ENCODE assay signal across 19 cellular contexts in genomic region chr2:178395295-178395694, GRCh38. TPM values are rescaled to one million over a fixed set of nuclear protein-coding genes. Genes with fewer than 3 reads are reported as not detected.
DNase-seq lines count a peak whose midpoint lies in the region; ATAC-seq, FAIRE-seq and TF ChIP-seq lines count a peak whose summit lies in the region.
"Had no signal": no experiment of that assay in that cellular context is flagged by ENCODE, and none has a peak within 500 bp of the region (broad histone marks: within the 10 kb centered on the region; RNA-seq: fewer than 3 reads in every experiment).

No MANE protein-coding gene starts in this region.

- in situ Hi-C loops in HepG2 (cut with HindIII; ENCODE audit: extremely low pct_ligation_motif_present, low pct_unique_long_range_greater_than_20kb), result no loop called here
- in situ Hi-C loops in K562 (cut with MboI), result no loop called here
- in situ Hi-C loops in G401 (cut with HindIII; ENCODE audit: low sequenced_read_pairs), result no loop called here

- H3F3A ChIP-seq in OCI-LY1 (ENCODE audit: insufficient read depth, low read length), result no peaks in the 10 kb centered on the region

- no peaks in the 10 kb centered on the region for H3K9me3 ChIP-seq in HepG2 (ENCODE audit: low read length)
- no peaks in the 10 kb centered on the region for H3K9me3 ChIP-seq in right lobe of liver
- no peaks in the 10 kb centered on the region for H3K9me3 ChIP-seq in OCI-LY1 (ENCODE audit: low read length)
- H3K9me3 ChIP-seq in K562 (replicated peaks; ENCODE audit: control insufficient read depth, insufficient read depth, low read depth, low read length), result no peaks in the 10 kb centered on the region

- H3K9me1 ChIP-seq in K562 (ENCODE audit: control insufficient read depth, insufficient read depth, low read length), result no peaks in the 10 kb centered on the region

- no peaks in the 10 kb centered on the region for H3K79me2 ChIP-seq in HepG2 (ENCODE audit: insufficient read depth, low read length)
- H3K79me2 ChIP-seq in OCI-LY1 (ENCODE audit: insufficient read depth, low read length), result no peaks in the 10 kb centered on the region
- no peaks in the 10 kb centered on the region for H3K79me2 ChIP-seq in K562 (ENCODE audit: control insufficient read depth, insufficient read depth, low read length)

- POLR2A ChIA-PET in HepG2 (lab: Yijun Ruan, JAX), result no interaction called here
- POLR2A ChIA-PET in K562 (lab: Yijun Ruan, JAX), result interaction anchor here (1.0 to 1.9 kb wide), 6 partner anchors 9 to 323 kb away, joined by 3 to 9 read pairs (median 4); partner anchors contain the start of gene PDE11A

- TF ChIP-seq CTCF in HepG2 (CRISPR knock-in tag; IDR thresholded peaks at IDR 0.05) (peak; percentile 28; the same call in 1 of the 2 replicates), right lobe of liver (IDR thresholded peaks at IDR 0.05) (no peak), OCI-LY1 (IDR thresholded peaks at IDR 0.05; ENCODE audit: low read length) (peak; percentile 22; the same call in 1 of the 2 replicates), K562 (IDR thresholded peaks at IDR 0.05 in 2 of 3, conservative IDR thresholded peaks at IDR 0.05 in 1 of 3; ENCODE audit: insufficient read depth in 2 of 3, low read depth in 1 of 3, low read length in 3 of 3) (peak in 2 of 3 experiments; percentile 33 to 61; a peak in 2 of 6 replicates)

- intact Hi-C loops in HepG2 (cut with micrococcal nuclease; ENCODE audit: unreplicated experiment), result loop anchor here (5.0 kb wide), 1 partner anchor 283 kb away; the partner anchor contains the start of gene RBM45
- intact Hi-C loops in right lobe of liver (cut with DNase I), result no loop called here
- intact Hi-C loops in K562 (cut with micrococcal nuclease), result loop anchor here (1.0 to 5.0 kb wide), 2 partner anchors 89 to 283 kb away; partner anchors contain the start of gene RBM45

- no peaks in the 10 kb centered on the region for H4K20me1 ChIP-seq in HepG2 (ENCODE audit: insufficient read depth, low read length)
- no peaks in the 10 kb centered on the region for H4K20me1 ChIP-seq in OCI-LY1 (ENCODE audit: insufficient read depth, low read length)
- no peaks in the 10 kb centered on the region for H4K20me1 ChIP-seq in K562 (replicated peaks; ENCODE audit: control insufficient read depth, insufficient read depth, low read length)

- DNase-seq in HepG2 (ENCODE audit: low spot score) (no peak), right lobe of liver (no peak), K562 (ENCODE audit: extremely low read depth in 1 of 4, low spot score in 3 of 4) (no peak), G401 (ENCODE audit: low spot score) (no peak), mesenteric fat pad (ENCODE audit: low spot score) (no peak)
- DNase-seq: C1 segment of cervical spinal cord; Calu3; CD4-positive, alpha-beta memory T cell; COR-L47; DMS53; DMS79 treated with DMSO at 0.1 percent for 48 hours; H9; HFFc6 had no signal

- BruUV-seq in HepG2 (replicated peaks; lab: Mats Ljungman, UMichigan), result no TSS peak
- no TSS peak for BruUV-seq in K562 (replicated peaks; lab: Mats Ljungman, UMichigan)

- TF ChIP-seq EP300 in HepG2 (IDR thresholded peaks at IDR 0.05; ENCODE audit: low read depth in 2 of 2, low read length in 2 of 2) (no peak), HepG2 (CRISPR knock-in tag; IDR thresholded peaks at IDR 0.05; ENCODE audit: borderline replicate concordance) (no peak), K562 (IDR thresholded peaks at IDR 0.05; ENCODE audit: low read length) (no peak)

- TF ChIP-seq RAD21 in HepG2 (CRISPR knock-in tag; IDR thresholded peaks at IDR 0.05) (no peak), K562 (CRISPR knock-in tag; conservative IDR thresholded peaks at IDR 0.05 in 1 of 2, IDR thresholded peaks at IDR 0.05 in 1 of 2) (peak; percentile 65 to 68)

- H3K4me2 ChIP-seq in HepG2 (ENCODE audit: low read depth, low read length), result no peak overlapping the region
- no peak overlapping the region for H3K4me2 ChIP-seq in OCI-LY1 (ENCODE audit: low read length)
- H3K4me2 ChIP-seq in K562 (ENCODE audit: insufficient read depth, low read length), result no peak overlapping the region
- H3K4me2 ChIP-seq: GM23338 had no signal

- H3K36me3 ChIP-seq in HepG2 (replicated peaks in 1 of 2; ENCODE audit: control insufficient read depth in 1 of 2, insufficient read depth in 2 of 2, low read length in 2 of 2), result no peaks in the 10 kb centered on the region
- H3K36me3 ChIP-seq in right lobe of liver, result no peaks in the 10 kb centered on the region
- H3K36me3 ChIP-seq in OCI-LY1 (ENCODE audit: insufficient read depth, low read length), result no peaks in the 10 kb centered on the region
- H3K36me3 ChIP-seq in K562 (ENCODE audit: control insufficient read depth, insufficient read depth, low read length), result no peaks in the 10 kb centered on the region

- H3K9ac ChIP-seq in HepG2 (ENCODE audit: insufficient read depth, low read depth, low read length) (no peak overlapping the region), OCI-LY1 (ENCODE audit: low read length) (no peak overlapping the region), K562 (ENCODE audit: insufficient read depth in 1 of 2, low read depth in 2 of 2, low read length in 2 of 2) (no peak overlapping the region)

- WGBS in HepG2 (ENCODE audit: low lambda C conversion rate), result 33% methylated on average over 2 of the region's 2 CpGs
- 84% methylated on average over 2 of the region's 2 CpGs for WGBS in right lobe of liver (ENCODE audit: insufficient coverage, low coverage, low lambda C conversion rate, missing lambda C conversion rate)
- 29% methylated on average over 2 of the region's 2 CpGs for WGBS in K562 (ENCODE audit: insufficient coverage, low coverage, missing lambda C conversion rate)

- TF ChIP-seq POLR2A in HepG2 (IDR thresholded peaks at IDR 0.05; ENCODE audit: insufficient read depth in 1 of 2, low read depth in 2 of 2, low read length in 2 of 2) (no peak), right lobe of liver (IDR thresholded peaks at IDR 0.05) (no peak), K562 (conservative IDR thresholded peaks at IDR 0.05) (no peak)

- H3K27me3 ChIP-seq in HepG2 (ENCODE audit: control insufficient read depth in 1 of 2, insufficient read depth in 2 of 2, low read length in 2 of 2) (no peaks in the 10 kb centered on the region), right lobe of liver (no peaks in the 10 kb centered on the region), OCI-LY1 (ENCODE audit: insufficient read depth, low read length) (no peaks in the 10 kb centered on the region), K562 (ENCODE audit: control insufficient read depth in 2 of 2, insufficient read depth in 2 of 2, low read length in 2 of 2) (no peaks in the 10 kb centered on the region)

- H3K4me1 ChIP-seq in HepG2 (ENCODE audit: insufficient read depth, low read length), result no peaks in the 10 kb centered on the region
- H3K4me1 ChIP-seq in right lobe of liver, result no peaks in the 10 kb centered on the region
- H3K4me1 ChIP-seq in OCI-LY1 (ENCODE audit: insufficient read depth, low read length, severe bottlenecking), result peaks cover 3% of the 10 kb centered on the region
- no peaks in the 10 kb centered on the region for H3K4me1 ChIP-seq in K562 (replicated peaks in 1 of 2; ENCODE audit: control insufficient read depth in 2 of 2, insufficient read depth in 2 of 2, low read length in 2 of 2)

- ATAC-seq in HepG2 (no peak), right lobe of liver (no peak), K562 (peak; percentile 42; the same call in 2 of the 3 replicates)
- ATAC-seq: GM23338, HCT116 had no signal

- no peak overlapping the region for H3K27ac ChIP-seq in HepG2 (ENCODE audit: extremely low read length, insufficient read depth, low read length)
- no peak overlapping the region for H3K27ac ChIP-seq in right lobe of liver
- no peak overlapping the region for H3K27ac ChIP-seq in OCI-LY1 (ENCODE audit: low read depth, low read length, poor library complexity, severe bottlenecking)
- H3K27ac ChIP-seq in K562 (ENCODE audit: extremely low read depth, low read depth, low read length), result no peak overlapping the region

- CTCF ChIA-PET in HepG2 (lab: Yijun Ruan, JAX; ENCODE audit: low intra/inter-chr PET ratio, low total read pairs) (no interaction called here), K562 (lab: Yijun Ruan, JAX; ENCODE audit: low intra/inter-chr PET ratio) (interaction anchor here (0.6 to 3.0 kb wide), 3 partner anchors 24 to 758 kb away, joined by 3 to 13 read pairs (median 3); no protein-coding TSS in a partner anchor)

- H2AFZ ChIP-seq in HepG2 (ENCODE audit: low read length), result no peak overlapping the region
- no peak overlapping the region for H2AFZ ChIP-seq in OCI-LY1 (ENCODE audit: low read length)
- no peak overlapping the region for H2AFZ ChIP-seq in K562 (ENCODE audit: low read depth, low read length)
- H2AFZ ChIP-seq: GM23338 had no signal

- FAIRE-seq in HepG2 (lab: Jason Lieb, UNC), result no peak
- peak; percentile 15 for FAIRE-seq in K562 (lab: Jason Lieb, UNC)
- FAIRE-seq: G401.6, GM19239 had no signal

- no peak overlapping the region for H3K4me3 ChIP-seq in HepG2 (replicated peaks in 1 of 3; ENCODE audit: insufficient read depth in 1 of 3, low read depth in 2 of 3, low read length in 3 of 3)
- no peak overlapping the region for H3K4me3 ChIP-seq in right lobe of liver
- no peak overlapping the region for H3K4me3 ChIP-seq in OCI-LY1 (ENCODE audit: low read depth, low read length, poor library complexity, severe bottlenecking)
- no peak overlapping the region for H3K4me3 ChIP-seq in K562
- H3K4me3 ChIP-seq: GM23338 had no signal

- no peaks in the 10 kb centered on the region for H3K9me2 ChIP-seq in OCI-LY1 (ENCODE audit: low read depth, low read length)

RNA-seq across cellular contexts. Expression of gene PRKRA, which starts 55.7 kb away (rescaled TPM):
- total RNA-seq in HepG2 (2016; rRNA removed; fragmentation: Illumina TruSeq; extraction: Trizol) (67.6 and 74.7 TPM in 2 replicates), right lobe of liver (10 to 100 TPM; 11.2 to 20.5 (median 14.4) TPM), K562 (2014; rRNA removed) (78.1 and 103 TPM in 2 replicates), K562 (2014; rRNA removed; fragmentation: Illumina TruSeq; extraction: Trizol) (57.2 and 63.0 TPM in 2 replicates), K562 (2015; rRNA removed; fragmentation: Illumina TruSeq; extraction: Trizol) (54.8 and 62.9 TPM in 2 replicates), K562 (2021) (50.4 and 53.9 TPM in 2 replicates), mesenteric fat pad (42.6 TPM)
- total RNA-seq in HepG2 (2016; cell fraction: cytosol; rRNA removed; fragmentation: Illumina TruSeq; extraction: Trizol; ENCODE audit: low read depth), result 77.3 and 86.7 TPM in 2 replicates
- 64.4 and 73.6 TPM in 2 replicates for total RNA-seq in HepG2 (2016; cell fraction: insoluble cytoplasmic fraction; rRNA removed; fragmentation: Illumina TruSeq; extraction: Trizol)
- total RNA-seq in HepG2 (2016; cell fraction: membrane; rRNA removed; fragmentation: Illumina TruSeq; extraction: Trizol), result 113 and 120 TPM in 2 replicates
- total RNA-seq in HepG2 (2016; cell fraction: nucleus; rRNA removed; fragmentation: Illumina TruSeq; extraction: Trizol), result 83.1 and 91.6 TPM in 2 replicates
- polyA plus RNA-seq in HepG2 (2011; rRNA removed) (47.3 and 53.1 TPM in 2 replicates), K562 (2011; rRNA removed) (63.9 and 70.6 TPM in 2 replicates), K562 (2014; fragmentation: Illumina TruSeq; extraction: Trizol) (43.0 and 52.3 TPM in 2 replicates), K562 (2014; fragmentation: Nextera tagmentation; extraction: Ambion mirVana) (10 to 100 TPM; 14.1 to 20.4 TPM), K562 (2014; rRNA removed) (46.0 and 46.1 TPM in 2 replicates)
- 39.9 and 48.4 TPM in 2 replicates for polyA plus RNA-seq in HepG2 (2011; cell fraction: cytosol; rRNA removed)
- 41.7 and 45.8 TPM in 2 replicates for polyA plus RNA-seq in HepG2 (2011; cell fraction: nucleus; rRNA removed)
- polyA plus RNA-seq in HepG2 (2012), result 48.0 and 68.5 TPM in 2 replicates
- 94.3 and 117 TPM in 2 replicates for polyA plus RNA-seq in HepG2 (2016; cell fraction: cytosol; fragmentation: Illumina TruSeq; extraction: Trizol; ENCODE audit: low read depth)
- 77.0 and 83.1 TPM in 2 replicates for polyA plus RNA-seq in HepG2 (2016; cell fraction: insoluble cytoplasmic fraction; fragmentation: Illumina TruSeq; extraction: Trizol; ENCODE audit: low read depth)
- 110 and 123 TPM in 2 replicates for polyA plus RNA-seq in HepG2 (2016; cell fraction: membrane; fragmentation: Illumina TruSeq; extraction: Trizol; ENCODE audit: low read depth)
- 92.2 and 94.5 TPM in 2 replicates for polyA plus RNA-seq in HepG2 (2016; cell fraction: nucleus; fragmentation: Illumina TruSeq; extraction: Trizol; ENCODE audit: insufficient read depth, low read depth)
- 14.8 and 55.1 TPM in 2 replicates for polyA minus RNA-seq in HepG2 (2011; rRNA and poly(A)+ RNA removed; ENCODE audit: low replicate concordance)
- polyA minus RNA-seq in HepG2 (2011; cell fraction: cytosol; rRNA and poly(A)+ RNA removed), result 31.5 and 39.6 TPM in 2 replicates
- polyA minus RNA-seq in HepG2 (2011; cell fraction: nucleus; rRNA and poly(A)+ RNA removed), result 182 and 199 TPM in 2 replicates
- total RNA-seq in K562 (2011; cell fraction: chromatin; rRNA removed; ENCODE audit: low replicate concordance), result 68.4 and 99.5 TPM in 2 replicates
- 60.4 and 62.4 TPM in 2 replicates for total RNA-seq in K562 (2011; cell fraction: nucleolus; rRNA removed)
- total RNA-seq in K562 (2011; cell fraction: nucleoplasm; rRNA removed), result 79.3 and 112 TPM in 2 replicates
- polyA plus RNA-seq in K562 (2011; cell fraction: cytosol; rRNA removed), result 34.5 and 34.8 TPM in 2 replicates
- 57.3 and 58.6 TPM in 2 replicates for polyA plus RNA-seq in K562 (2011; cell fraction: nucleus; rRNA removed)
- polyA plus RNA-seq in K562 (2012), result 42.2 and 48.1 TPM in 2 replicates
- polyA minus RNA-seq in K562 (2011; rRNA and poly(A)+ RNA removed), result 61.3 and 77.9 TPM in 2 replicates
- polyA minus RNA-seq in K562 (2011; cell fraction: cytosol; rRNA and poly(A)+ RNA removed), result 32.4 and 41.6 TPM in 2 replicates
- polyA minus RNA-seq in K562 (2011; cell fraction: nucleus; rRNA and poly(A)+ RNA removed), result 74.0 and 107 TPM in 2 replicates
- 72.1 and 77.8 TPM in 2 replicates for total RNA-seq in G401 (2014; rRNA removed; shearing (Covaris generic))

RNA-seq across cellular contexts. Expression of gene PJVK, which starts 55.9 kb away (rescaled TPM):
- total RNA-seq in HepG2 (2016; rRNA removed; fragmentation: Illumina TruSeq; extraction: Trizol) (1.1 and 1.2 TPM in 2 replicates), right lobe of liver (1 to 10 TPM in 5 of 6 experiments, under 1 TPM in 1; 0.80 to 2.8 (median 1.6) TPM), K562 (2014; rRNA removed) (0.41 and 0.95 TPM in 2 replicates), K562 (2014; rRNA removed; fragmentation: Illumina TruSeq; extraction: Trizol) (0.41 and 0.73 TPM in 2 replicates), K562 (2015; rRNA removed; fragmentation: Illumina TruSeq; extraction: Trizol) (0.45 and 0.58 TPM in 2 replicates), K562 (2021) (0.78 and 0.87 TPM in 2 replicates), mesenteric fat pad (2.1 TPM)
- total RNA-seq in HepG2 (2016; cell fraction: cytosol; rRNA removed; fragmentation: Illumina TruSeq; extraction: Trizol; ENCODE audit: low read depth), result 0.81 and 2.0 TPM in 2 replicates
- 0.77 and 1.5 TPM in 2 replicates for total RNA-seq in HepG2 (2016; cell fraction: insoluble cytoplasmic fraction; rRNA removed; fragmentation: Illumina TruSeq; extraction: Trizol)
- 1.1 TPM in 2 replicates for total RNA-seq in HepG2 (2016; cell fraction: membrane; rRNA removed; fragmentation: Illumina TruSeq; extraction: Trizol)
- 3.4 and 4.2 TPM in 2 replicates for total RNA-seq in HepG2 (2016; cell fraction: nucleus; rRNA removed; fragmentation: Illumina TruSeq; extraction: Trizol)
- polyA plus RNA-seq in HepG2 (2011; rRNA removed) (2.6 and 3.0 TPM in 2 replicates), K562 (2011; rRNA removed) (1.5 and 2.6 TPM in 2 replicates), K562 (2014; fragmentation: Illumina TruSeq; extraction: Trizol) (0.43 and 0.71 TPM in 2 replicates), K562 (2014; fragmentation: Nextera tagmentation; extraction: Ambion mirVana) (under 1 TPM; 0.11 to 0.24 TPM), K562 (2014; rRNA removed) (1.2 and 2.1 TPM in 2 replicates)
- polyA plus RNA-seq in HepG2 (2011; cell fraction: cytosol; rRNA removed), result 0.51 and 1.1 TPM in 2 replicates
- polyA plus RNA-seq in HepG2 (2011; cell fraction: nucleus; rRNA removed), result 6.3 and 6.4 TPM in 2 replicates
- polyA plus RNA-seq in HepG2 (2012), result 1.5 and 2.9 TPM in 2 replicates
- polyA plus RNA-seq in HepG2 (2016; cell fraction: cytosol; fragmentation: Illumina TruSeq; extraction: Trizol; ENCODE audit: low read depth), result 0.46 and 0.58 TPM in 2 replicates
- 0.67 and 1.3 TPM in 2 replicates for polyA plus RNA-seq in HepG2 (2016; cell fraction: insoluble cytoplasmic fraction; fragmentation: Illumina TruSeq; extraction: Trizol; ENCODE audit: low read depth)
- 0.48 and 0.77 TPM in 2 replicates for polyA plus RNA-seq in HepG2 (2016; cell fraction: membrane; fragmentation: Illumina TruSeq; extraction: Trizol; ENCODE audit: low read depth)
- polyA plus RNA-seq in HepG2 (2016; cell fraction: nucleus; fragmentation: Illumina TruSeq; extraction: Trizol; ENCODE audit: insufficient read depth, low read depth), result 7.3 and 8.2 TPM in 2 replicates
- polyA minus RNA-seq in HepG2 (2011; rRNA and poly(A)+ RNA removed; ENCODE audit: low replicate concordance), result 1.1 and 1.8 TPM in 2 replicates
- 0.35 TPM in 1 of 2 replicates, not detected in the other for polyA minus RNA-seq in HepG2 (2011; cell fraction: cytosol; rRNA and poly(A)+ RNA removed)
- polyA minus RNA-seq in HepG2 (2011; cell fraction: nucleus; rRNA and poly(A)+ RNA removed), result 9.3 and 9.6 TPM in 2 replicates
- 1.5 and 4.6 TPM in 2 replicates for total RNA-seq in K562 (2011; cell fraction: chromatin; rRNA removed; ENCODE audit: low replicate concordance)
- 1.5 and 1.8 TPM in 2 replicates for total RNA-seq in K562 (2011; cell fraction: nucleolus; rRNA removed)
- total RNA-seq in K562 (2011; cell fraction: nucleoplasm; rRNA removed), result 2.9 and 4.0 TPM in 2 replicates
- polyA plus RNA-seq in K562 (2011; cell fraction: cytosol; rRNA removed), result 0.15 and 0.75 TPM in 2 replicates
- 2.2 and 4.2 TPM in 2 replicates for polyA plus RNA-seq in K562 (2011; cell fraction: nucleus; rRNA removed)
- 0.70 and 0.96 TPM in 2 replicates for polyA plus RNA-seq in K562 (2012)
- polyA minus RNA-seq in K562 (2011; rRNA and poly(A)+ RNA removed), result 1.0 and 1.3 TPM in 2 replicates
- polyA minus RNA-seq in K562 (2011; cell fraction: cytosol; rRNA and poly(A)+ RNA removed), result 0.91 TPM in 1 of 2 replicates, not detected in the other
- 1.1 and 2.4 TPM in 2 replicates for polyA minus RNA-seq in K562 (2011; cell fraction: nucleus; rRNA and poly(A)+ RNA removed)
- 0.98 and 3.4 TPM in 2 replicates for total RNA-seq in G401 (2014; rRNA removed; shearing (Covaris generic))
- total RNA-seq: Daoy had no signal

Comparison
In these comparisons a context has a peak if more than half of its experiments do, and no peak if none do; other contexts are left out.
1. CTCF ChIP-seq: peak in HepG2 (single experiment), OCI-LY1 (single experiment) and K562 (2 of 3); none in right lobe of liver (0 of 4).
2. intact Hi-C loops: an anchor here in HepG2 (5.0 kb wide) and K562 (1.0 to 5.0 kb wide); none called in right lobe of liver.
3. Of the 241 proteins assayed by ChIP-seq in both HepG2 and K562: peak only in HepG2: STAG1; only in K562: FOSL1 and RAD21; in both: CTCF; in neither: 237.